In genomic region chr12:108667349-108667748, GRCh38 we compare ENCODE assay signal across 12 cellular contexts. TPM values are rescaled to one million over a fixed set of nuclear protein-coding genes. Genes with fewer than 3 reads are reported as not detected.
DNase-seq lines count a peak whose midpoint lies in the region; ATAC-seq and TF ChIP-seq lines count a peak whose summit lies in the region.
"Had no signal": no experiment of that assay in that cellular context is flagged by ENCODE, and none has a peak within 500 bp of the region (broad histone marks: within the 10 kb centered on the region; RNA-seq: fewer than 3 reads in every experiment).

No MANE protein-coding gene starts in this region.

- CTCF ChIA-PET in activated B cell treated with CpG ODN at 0.5 μM for 24 hours (lab: Charles Lee) = interaction anchor here (1.1 to 12.0 kb wide), 4 partner anchors 18 to 283 kb away, joined by 3 to 208 read pairs (median 5); no protein-coding TSS in a partner anchor

- no peaks in the 10 kb centered on the region for H3K27me3 Mint-ChIP-seq in activated B cell treated with CpG ODN at 0.5 μM for 24 hours
- H3K27me3 Mint-ChIP-seq: activated CD4-positive, alpha-beta T cell treated with anti-CD3 and anti-CD28 coated beads, Interleukin-2, amount 10 ng/mL, durations not matched to agents 7 days and 5 days; activated naive CD4-positive, alpha-beta T cell treated with anti-CD3 and anti-CD28 coated beads, Interleukin-2, amount 50 U/mL, for 24 hours had no signal

- peak overlapping the region; percentile 26 for H3K27ac Mint-ChIP-seq in activated B cell treated with CpG ODN at 0.5 μM for 24 hours
- no peak overlapping the region for H3K27ac Mint-ChIP-seq in stimulated activated effector memory CD8-positive, alpha-beta T cell treated with anti-CD3 and anti-CD28 coated beads, Interleukin-12 subunit alpha, Interleukin-12 subunit beta, amount 100 ng/mL, for 72 hours
- H3K27ac Mint-ChIP-seq: activated CD4-positive, alpha-beta T cell treated with anti-CD3 and anti-CD28 coated beads, Interleukin-2, amount 10 ng/mL, durations not matched to agents 7 days and 5 days; activated naive CD4-positive, alpha-beta T cell treated with anti-CD3 and anti-CD28 coated beads, Interleukin-2, amount 50 U/mL, for 24 hours had no signal

- H3K27ac ChIP-seq in cardiac muscle cell (peak overlapping the region; percentile 91), mesodermal cell (ENCODE audit: low read depth, low read length, severe bottlenecking) (peak overlapping the region; percentile 34), vagina (peak overlapping the region; percentile 71)

- ATAC-seq in left ventricle myocardium superior (no peak), activated B cell treated with CpG ODN at 0.5 μM for 24 hours (ENCODE audit: low read depth) (peak; percentile 26), GM18517 (IDR thresholded peaks at IDR 0.05; ENCODE audit: unreplicated experiment) (no peak)
- ATAC-seq in stimulated activated effector memory CD8-positive, alpha-beta T cell treated with anti-CD3 and anti-CD28 coated beads, Interleukin-12 subunit alpha, Interleukin-12 subunit beta, amount 100 ng/mL, for 72 hours = no peak

- intact Hi-C loops in left ventricle myocardium superior (cut with micrococcal nuclease) = no loop called here
- intact Hi-C loops in activated B cell treated with CpG ODN at 0.5 μM for 24 hours (cut with micrococcal nuclease) = loop anchor here (1.0 to 5.0 kb wide), 2 partner anchors 24 to 45 kb away; no protein-coding TSS in a partner anchor
- intact Hi-C loops in vagina (cut with DNase I) = loop anchor here (10.0 kb wide), 1 partner anchor 187 kb away; the partner anchor contains the start of gene SSH1

- TF ChIP-seq POLR2A in vagina (IDR thresholded peaks at IDR 0.05) = no peak

- peaks cover 35% of the 10 kb centered on the region for H3K4me1 ChIP-seq in cardiac muscle cell (ENCODE audit: low read depth)
- H3K4me1 ChIP-seq in mesodermal cell (ENCODE audit: control insufficient read depth, insufficient read depth, low read length, poor library complexity, severe bottlenecking) = peaks cover 45% of the 10 kb centered on the region
- peaks cover 58% of the 10 kb centered on the region for H3K4me1 ChIP-seq in vagina

- no peak overlapping the region for H3K4me3 Mint-ChIP-seq in activated B cell treated with CpG ODN at 0.5 μM for 24 hours
- H3K4me3 Mint-ChIP-seq in stimulated activated effector memory CD8-positive, alpha-beta T cell treated with anti-CD3 and anti-CD28 coated beads, Interleukin-12 subunit alpha, Interleukin-12 subunit beta, amount 100 ng/mL, for 72 hours = no peak overlapping the region
- H3K4me3 Mint-ChIP-seq: activated CD4-positive, alpha-beta T cell treated with anti-CD3 and anti-CD28 coated beads, Interleukin-2, amount 10 ng/mL, durations not matched to agents 7 days and 5 days; activated naive CD4-positive, alpha-beta T cell treated with anti-CD3 and anti-CD28 coated beads, Interleukin-2, amount 50 U/mL, for 24 hours had no signal

- peaks cover 7% of the 10 kb centered on the region for H3K36me3 Mint-ChIP-seq in activated B cell treated with CpG ODN at 0.5 μM for 24 hours (ENCODE audit: low read depth)
- no peaks in the 10 kb centered on the region for H3K36me3 Mint-ChIP-seq in stimulated activated effector memory CD8-positive, alpha-beta T cell treated with anti-CD3 and anti-CD28 coated beads, Interleukin-12 subunit alpha, Interleukin-12 subunit beta, amount 100 ng/mL, for 72 hours
- H3K36me3 Mint-ChIP-seq: activated naive CD4-positive, alpha-beta T cell treated with anti-CD3 and anti-CD28 coated beads, Interleukin-2, amount 50 U/mL, for 24 hours had no signal

- H3K36me3 ChIP-seq in cardiac muscle cell (no peaks in the 10 kb centered on the region), mesodermal cell (ENCODE audit: control insufficient read depth, insufficient read depth, low read length) (peaks cover 18% of the 10 kb centered on the region), vagina (peaks cover 0 to 4% of the 10 kb centered on the region in 2 donors)

- POLR2A ChIA-PET in activated B cell treated with CpG ODN at 0.5 μM for 24 hours (lab: Charles Lee) = interaction anchor here (0.9 kb wide), 1 partner anchor 20 kb away, joined by 4 read pairs; no protein-coding TSS in a partner anchor

- H3K27me3 ChIP-seq in cardiac muscle cell (no peaks in the 10 kb centered on the region), vagina (no peaks in the 10 kb centered on the region)

- H3K4me3 ChIP-seq in cardiac muscle cell = no peak overlapping the region
- H3K4me3 ChIP-seq in mesodermal cell (ENCODE audit: extremely low read depth, insufficient read depth, low read length, poor library complexity, severe bottlenecking) = no peak overlapping the region
- no peak overlapping the region for H3K4me3 ChIP-seq in vagina

- no peak for TF ChIP-seq CTCF in cardiac muscle cell (IDR thresholded peaks at IDR 0.05; ENCODE audit: low read depth, low read length)
- no peak for TF ChIP-seq CTCF in activated B cell treated with CpG ODN at 0.5 μM for 24 hours (IDR thresholded peaks at IDR 0.05)
- TF ChIP-seq CTCF in vagina (IDR thresholded peaks at IDR 0.05) = no peak

- H3K9me3 Mint-ChIP-seq in activated B cell treated with CpG ODN at 0.5 μM for 24 hours = peaks cover 2% of the 10 kb centered on the region
- no peaks in the 10 kb centered on the region for H3K9me3 Mint-ChIP-seq in stimulated activated effector memory CD8-positive, alpha-beta T cell treated with anti-CD3 and anti-CD28 coated beads, Interleukin-12 subunit alpha, Interleukin-12 subunit beta, amount 100 ng/mL, for 72 hours
- H3K9me3 Mint-ChIP-seq: activated CD4-positive, alpha-beta T cell treated with anti-CD3 and anti-CD28 coated beads, Interleukin-2, amount 10 ng/mL, durations not matched to agents 7 days and 5 days; activated naive CD4-positive, alpha-beta T cell treated with anti-CD3 and anti-CD28 coated beads, Interleukin-2, amount 50 U/mL, for 24 hours had no signal

- H3K9me3 ChIP-seq in cardiac muscle cell (ENCODE audit: low read depth) (no peaks in the 10 kb centered on the region), mesodermal cell (ENCODE audit: control insufficient read depth, low read length) (no peaks in the 10 kb centered on the region), vagina (no peaks in the 10 kb centered on the region)

- DNase-seq in cardiac muscle cell (ENCODE audit: low read depth in 1 of 2, low spot score in 1 of 2) (no peak), left ventricle myocardium superior (no peak), activated B cell treated with CpG ODN at 0.5 μM for 24 hours (no peak), vagina (ENCODE audit: extremely low spot score in 2 of 2) (no peak), C1 segment of cervical spinal cord (lab: John Stamatoyannopoulos, UW) (no peak)
- DNase-seq in stimulated activated effector memory CD8-positive, alpha-beta T cell treated with anti-CD3 and anti-CD28 coated beads, Interleukin-12 subunit alpha, Interleukin-12 subunit beta, amount 100 ng/mL, for 72 hours (ENCODE audit: low spot score in 2 of 2) = no peak
- DNase-seq: activated CD4-positive, alpha-beta T cell treated with anti-CD3 and anti-CD28 coated beads, Interleukin-2, amount 10 ng/mL, durations not matched to agents 7 days and 5 days; kidney; NCI-H1417 treated with DMSO at 0.1 percent for 48 hours had no signal

- no CpG with 5 or more reads among the region's 2 CpGs for WGBS in mesodermal cell (ENCODE audit: insufficient coverage in 2 of 2), 2 experiments

- peaks cover 56% of the 10 kb centered on the region for H3K4me1 Mint-ChIP-seq in activated B cell treated with CpG ODN at 0.5 μM for 24 hours
- peaks cover 20% of the 10 kb centered on the region for H3K4me1 Mint-ChIP-seq in stimulated activated effector memory CD8-positive, alpha-beta T cell treated with anti-CD3 and anti-CD28 coated beads, Interleukin-12 subunit alpha, Interleukin-12 subunit beta, amount 100 ng/mL, for 72 hours

RNA-seq across cellular contexts. Expression of gene SELPLG, which starts 33.7 kb away (rescaled TPM):
- total RNA-seq in cardiac muscle cell = 1.4 and 2.9 TPM in 2 replicates
- 2.7 and 3.5 TPM in 2 replicates for polyA plus RNA-seq in cardiac muscle cell
- total RNA-seq in left ventricle myocardium superior = 4.1 TPM
- 1.8 and 2.0 TPM in 2 replicates for total RNA-seq in activated B cell treated with CpG ODN at 0.5 μM for 24 hours
- polyA plus RNA-seq in mesodermal cell (2013, experiment 1 of 2) = 1.1 TPM
- polyA plus RNA-seq in mesodermal cell (2013, experiment 2 of 2) = 0.30 TPM
- total RNA-seq in vagina = 14.2 TPM

Comparison
In these comparisons a context has a peak if more than half of its experiments do, and no peak if none do; other contexts are left out.
1. H3K27ac ChIP-seq: peak in every context shown above with its lines; median percentile 91 in cardiac muscle cell; 71 in vagina; 34 in mesodermal cell.